11 cellular contexts compared by ENCODE assay signal in the genomic region with DNA sequence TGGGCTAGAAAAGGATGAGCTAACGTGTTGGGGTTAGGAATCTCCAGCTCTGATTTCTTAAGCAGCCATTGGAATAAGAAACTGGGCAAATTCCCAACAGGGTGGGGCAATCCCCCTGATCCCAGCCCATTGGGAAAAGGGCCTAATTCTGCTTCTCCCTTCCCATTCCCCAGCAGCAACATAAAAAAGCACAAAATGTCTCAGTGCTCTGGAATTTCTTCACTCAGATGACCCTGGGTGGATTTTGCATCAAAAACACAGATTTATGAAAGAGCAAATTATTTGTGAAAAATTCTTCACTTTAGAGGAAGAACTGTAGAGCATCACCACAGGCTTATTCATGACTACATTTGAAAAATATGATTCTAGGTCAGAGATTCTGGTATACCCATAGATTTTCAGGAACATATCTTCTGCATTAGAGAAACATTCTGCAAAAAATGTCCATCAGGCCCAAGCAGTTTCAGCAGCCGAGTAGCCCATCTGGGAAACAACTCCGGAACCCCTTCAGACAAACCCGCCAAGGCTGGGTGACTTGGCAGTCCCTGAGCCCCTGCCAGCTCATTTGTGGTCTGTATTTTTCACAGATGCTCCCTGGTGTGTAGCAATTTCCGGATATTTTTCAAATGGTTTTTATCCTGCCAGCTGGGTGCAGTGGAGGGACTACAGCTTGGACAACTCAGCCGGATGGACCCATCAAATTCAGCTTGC.
DNase-seq lines count a peak whose midpoint lies in the region; ATAC-seq and FAIRE-seq lines count a peak whose summit lies in the region.
"Had no signal": no experiment of that assay in that cellular context is flagged by ENCODE, and none has a peak within 500 bp of the region (broad histone marks: within the 10 kb centered on the region; RNA-seq: fewer than 3 reads in every experiment).

No MANE protein-coding gene starts in this region.

- no peaks in the 10 kb centered on the region for H3K36me3 ChIP-seq in skeletal muscle satellite cell (ENCODE audit: insufficient read depth, low read length)
- H3K36me3 ChIP-seq in small intestine (ENCODE audit: control insufficient read depth in 2 of 2, insufficient read depth in 2 of 2, low read length in 2 of 2): no peaks in the 10 kb centered on the region

- H3K27ac ChIP-seq in small intestine (ENCODE audit: low read depth in 1 of 2, low read length in 1 of 2): no peak overlapping the region

- H3K27me3 ChIP-seq in skeletal muscle satellite cell (ENCODE audit: control insufficient read depth, insufficient read depth, low read length) (no peaks in the 10 kb centered on the region), small intestine (ENCODE audit: control insufficient read depth in 2 of 2, insufficient read depth in 2 of 2, low read length in 2 of 2) (no peaks in the 10 kb centered on the region)

- 67 to 79% (median 75%) methylated on average over 6 of the region's 6 CpGs for WGBS in small intestine, 3 donors

- H3K9ac ChIP-seq in skeletal muscle satellite cell (ENCODE audit: low read depth, low read length): peak overlapping the region; percentile 73

- FAIRE-seq in small intestine (lab: Jason Lieb, UNC): no peak

- intact Hi-C loops in Right ventricle myocardium superior (cut with DNase I): no loop called here

- H3K9me3 ChIP-seq in skeletal muscle satellite cell (replicated peaks; ENCODE audit: low read length) (no peaks in the 10 kb centered on the region), small intestine (ENCODE audit: control insufficient read depth, low read depth) (no peaks in the 10 kb centered on the region)

- DNase-seq in GM03348 (ENCODE audit: low spot score) (peak; percentile 83), SIG-M5 treated with dmso at 0.1 percent for 504 hours (lab: John Stamatoyannopoulos, UW; ENCODE audit: unreplicated experiment) (peak; percentile 74), Right ventricle myocardium superior (peak; percentile 46), NCI-H524 treated with DMSO at 0.1 percent for 48 hours (lab: John Stamatoyannopoulos, UW) (no peak), small intestine (no peak)
- DNase-seq: activated gamma-delta T cell treated with Interleukin-2 at 50 U/mL for 16 hours, NCI-H1436, trophoblast cell had no signal

- H3K4me2 ChIP-seq in skeletal muscle satellite cell (ENCODE audit: low read length): peak overlapping the region; percentile 63

- H3K4me1 ChIP-seq in skeletal muscle satellite cell (ENCODE audit: control insufficient read depth, insufficient read depth, low read length) (peaks cover 30% of the 10 kb centered on the region), small intestine (ENCODE audit: control insufficient read depth in 2 of 2, insufficient read depth in 1 of 2, low read depth in 1 of 2, low read length in 1 of 2) (no peaks in the 10 kb centered on the region)

- ATAC-seq in Right ventricle myocardium superior (ENCODE audit: poor library complexity) (peak; percentile 79), HG03442 (IDR thresholded peaks at IDR 0.05; ENCODE audit: unreplicated experiment) (no peak), HG03439 (IDR thresholded peaks at IDR 0.05; ENCODE audit: unreplicated experiment) (no peak)

- H3K4me3 ChIP-seq in skeletal muscle satellite cell (ENCODE audit: low read length): peak overlapping the region; percentile 44
- no peak overlapping the region for H3K4me3 ChIP-seq in small intestine (ENCODE audit: low read depth in 1 of 2, low read length in 2 of 2)

Comparison
In these comparisons a context has a peak if more than half of its experiments do, and no peak if none do; other contexts are left out.
1. DNase-seq: peak in GM03348 (single experiment), SIG-M5 treated with dmso at 0.1 percent for 504 hours (single experiment) and Right ventricle myocardium superior (single experiment); none in NCI-H524 treated with DMSO at 0.1 percent for 48 hours (single experiment) and small intestine (single experiment).